Comparison of ENCODE assay signal across 1 cellular context in genomic region chr9:70450735-70451134, GRCh38.
TF ChIP-seq lines count a peak whose summit lies in the region.

No MANE protein-coding gene starts in this region.

TF ChIP-seq in K562, 482 proteins besides CTCF, POLR2A, EP300 and RAD21 (continued from another document):
- TF ChIP-seq UBTF (IDR thresholded peaks at IDR 0.05; ENCODE audit: borderline replicate concordance in 1 of 2, low read depth in 2 of 2, low read length in 2 of 2), result no peak
- no peak for TF ChIP-seq RBM15 (IDR thresholded peaks at IDR 0.05; ENCODE audit: insufficient read depth, low read length)
- no peak for TF ChIP-seq BCOR (IDR thresholded peaks at IDR 0.05)
- TF ChIP-seq ZNF76 (CRISPR knock-in tag; IDR thresholded peaks at IDR 0.05; ENCODE audit: borderline replicate concordance), result no peak
- TF ChIP-seq ATF3 (IDR thresholded peaks at IDR 0.05), result peak; percentile 33
- TF ChIP-seq ATF3 (CRISPR knock-in tag; conservative IDR thresholded peaks at IDR 0.05), result no peak
- TF ChIP-seq FOXP1 (CRISPR knock-in tag; IDR thresholded peaks at IDR 0.05), result no peak
- TF ChIP-seq HOMEZ (CRISPR knock-in tag; IDR thresholded peaks at IDR 0.05), result no peak
- TF ChIP-seq ZNF717 (CRISPR knock-in tag; IDR thresholded peaks at IDR 0.05), result no peak
- TF ChIP-seq ZNF384 (IDR thresholded peaks at IDR 0.05; ENCODE audit: low read depth, low read length), result peak; percentile 91
- TF ChIP-seq POLR2B (IDR thresholded peaks at IDR 0.05; ENCODE audit: low read depth, partially characterized antibody), result no peak
- TF ChIP-seq ZBED1 (IDR thresholded peaks at IDR 0.05), result no peak
- TF ChIP-seq BMI1 (IDR thresholded peaks at IDR 0.05; ENCODE audit: low read length), result no peak
- TF ChIP-seq DPF2 (IDR thresholded peaks at IDR 0.05), result 0 out of 2 replicates have a peak, but pooled peaks have one; percentile 23
- TF ChIP-seq HDAC1 (IDR thresholded peaks at IDR 0.05), result no peak
- TF ChIP-seq JUND (IDR thresholded peaks at IDR 0.05; ENCODE audit: borderline replicate concordance, low read depth, low read length), result peak; percentile 32; the same call in 1 of the 2 replicates
- TF ChIP-seq JUND (tag; IDR thresholded peaks at IDR 0.05; ENCODE audit: borderline replicate concordance, low read depth, low read length), result no peak; the same call in 2 of the 3 replicates
- no peak for TF ChIP-seq TBL1XR1 (IDR thresholded peaks at IDR 0.05; ENCODE audit: low read length in 2 of 2)
- no peak for TF ChIP-seq RFX7 (CRISPR knock-in tag; IDR thresholded peaks at IDR 0.05)
- TF ChIP-seq, protein P1, sequence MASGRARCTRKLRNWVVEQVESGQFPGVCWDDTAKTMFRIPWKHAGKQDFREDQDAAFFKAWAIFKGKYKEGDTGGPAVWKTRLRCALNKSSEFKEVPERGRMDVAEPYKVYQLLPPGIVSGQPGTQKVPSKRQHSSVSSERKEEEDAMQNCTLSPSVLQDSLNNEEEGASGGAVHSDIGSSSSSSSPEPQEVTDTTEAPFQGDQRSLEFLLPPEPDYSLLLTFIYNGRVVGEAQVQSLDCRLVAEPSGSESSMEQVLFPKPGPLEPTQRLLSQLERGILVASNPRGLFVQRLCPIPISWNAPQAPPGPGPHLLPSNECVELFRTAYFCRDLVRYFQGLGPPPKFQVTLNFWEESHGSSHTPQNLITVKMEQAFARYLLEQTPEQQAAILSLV (tag; IDR thresholded peaks at IDR 0.05), result no peak
- no peak for TF ChIP-seq XRCC4 (IDR thresholded peaks at IDR 0.05; ENCODE audit: extremely low read depth, insufficient read depth, insufficient read length)
- no peak for TF ChIP-seq ZNF431 (CRISPR knock-in tag; IDR thresholded peaks at IDR 0.05)
- no peak for TF ChIP-seq CTBP1 (IDR thresholded peaks at IDR 0.05; ENCODE audit: borderline replicate concordance)
- TF ChIP-seq FOXA1 (IDR thresholded peaks at IDR 0.05; ENCODE audit: borderline replicate concordance), result no peak
- TF ChIP-seq, protein P2, sequence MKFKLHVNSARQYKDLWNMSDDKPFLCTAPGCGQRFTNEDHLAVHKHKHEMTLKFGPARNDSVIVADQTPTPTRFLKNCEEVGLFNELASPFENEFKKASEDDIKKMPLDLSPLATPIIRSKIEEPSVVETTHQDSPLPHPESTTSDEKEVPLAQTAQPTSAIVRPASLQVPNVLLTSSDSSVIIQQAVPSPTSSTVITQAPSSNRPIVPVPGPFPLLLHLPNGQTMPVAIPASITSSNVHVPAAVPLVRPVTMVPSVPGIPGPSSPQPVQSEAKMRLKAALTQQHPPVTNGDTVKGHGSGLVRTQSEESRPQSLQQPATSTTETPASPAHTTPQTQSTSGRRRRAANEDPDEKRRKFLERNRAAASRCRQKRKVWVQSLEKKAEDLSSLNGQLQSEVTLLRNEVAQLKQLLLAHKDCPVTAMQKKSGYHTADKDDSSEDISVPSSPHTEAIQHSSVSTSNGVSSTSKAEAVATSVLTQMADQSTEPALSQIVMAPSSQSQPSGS (CRISPR knock-in tag; IDR thresholded peaks at IDR 0.05), result no peak
- TF ChIP-seq SRSF3 (IDR thresholded peaks at IDR 0.05; ENCODE audit: insufficient read depth, low read length), result no peak
- TF ChIP-seq MNT (conservative IDR thresholded peaks at IDR 0.05), result no peak
- TF ChIP-seq, protein P3, sequence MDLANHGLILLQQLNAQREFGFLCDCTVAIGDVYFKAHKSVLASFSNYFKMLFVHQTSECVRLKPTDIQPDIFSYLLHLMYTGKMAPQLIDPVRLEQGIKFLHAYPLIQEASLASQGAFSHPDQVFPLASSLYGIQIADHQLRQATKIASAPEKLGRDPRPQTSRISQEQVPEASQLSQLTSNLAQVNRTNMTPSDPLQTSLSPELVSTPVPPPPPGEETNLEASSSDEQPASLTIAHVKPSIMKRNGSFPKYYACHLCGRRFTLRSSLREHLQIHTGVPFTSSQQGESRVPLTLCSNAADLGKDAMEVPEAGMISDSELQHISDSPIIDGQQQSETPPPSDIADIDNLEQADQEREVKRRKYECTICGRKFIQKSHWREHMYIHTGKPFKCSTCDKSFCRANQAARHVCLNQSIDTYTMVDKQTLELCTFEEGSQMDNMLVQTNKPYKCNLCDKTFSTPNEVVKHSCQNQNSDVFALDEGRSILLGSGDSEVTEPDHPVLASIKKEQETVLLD (IDR thresholded peaks at IDR 0.05), result no peak
- TF ChIP-seq CHD4 (IDR thresholded peaks at IDR 0.05; ENCODE audit: insufficient read depth, insufficient replicate concordance, low read depth, low read length, poor library complexity, severe bottlenecking), result no peak
- TF ChIP-seq, protein P4, sequence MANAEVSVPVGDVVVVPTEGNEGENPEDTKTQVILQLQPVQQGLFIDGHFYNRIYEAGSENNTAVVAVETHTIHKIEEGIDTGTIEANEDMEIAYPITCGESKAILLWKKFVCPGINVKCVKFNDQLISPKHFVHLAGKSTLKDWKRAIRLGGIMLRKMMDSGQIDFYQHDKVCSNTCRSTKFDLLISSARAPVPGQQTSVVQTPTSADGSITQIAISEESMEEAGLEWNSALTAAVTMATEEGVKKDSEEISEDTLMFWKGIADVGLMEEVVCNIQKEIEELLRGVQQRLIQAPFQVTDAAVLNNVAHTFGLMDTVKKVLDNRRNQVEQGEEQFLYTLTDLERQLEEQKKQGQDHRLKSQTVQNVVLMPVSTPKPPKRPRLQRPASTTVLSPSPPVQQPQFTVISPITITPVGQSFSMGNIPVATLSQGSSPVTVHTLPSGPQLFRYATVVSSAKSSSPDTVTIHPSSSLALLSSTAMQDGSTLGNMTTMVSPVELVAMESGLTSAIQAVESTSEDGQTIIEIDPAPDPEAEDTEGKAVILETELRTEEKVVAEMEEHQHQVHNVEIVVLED (CRISPR knock-in tag; IDR thresholded peaks at IDR 0.05), result no peak
- TF ChIP-seq ZKSCAN3 (CRISPR knock-in tag; IDR thresholded peaks at IDR 0.05), result no peak
- no peak for TF ChIP-seq ZNF778 (CRISPR knock-in tag; IDR thresholded peaks at IDR 0.05)
- TF ChIP-seq ZNF143 (CRISPR knock-in tag; IDR thresholded peaks at IDR 0.05), result no peak
